In genomic region chr21:41878831-41879189, GRCh38 we compare ENCODE assay signal across 8 cellular contexts. TPM values are rescaled to one million over a fixed set of nuclear protein-coding genes. Genes with fewer than 3 reads are reported as not detected.
DNase-seq lines count a peak whose midpoint lies in the region; ATAC-seq and TF ChIP-seq lines count a peak whose summit lies in the region.

No MANE protein-coding gene starts in this region.

- no peak overlapping the region for H3K23ac ChIP-seq in trophoblast cell (ENCODE audit: low read length)

- no peak for TF ChIP-seq EP300 in transverse colon (IDR thresholded peaks at IDR 0.05; ENCODE audit: low read depth)

- TF ChIP-seq CTCF in KMS-11 (conservative IDR thresholded peaks at IDR 0.05; ENCODE audit: low read depth, low read length) (no peak), transverse colon (IDR thresholded peaks at IDR 0.05) (no peak)

- H3K4me2 ChIP-seq in KMS-11 (no peak overlapping the region), trophoblast cell (ENCODE audit: low read length) (peak overlapping the region; percentile 95)

- no peak overlapping the region for H4K8ac ChIP-seq in trophoblast cell (ENCODE audit: low read depth, low read length)

- H3K27me3 ChIP-seq in KMS-11 (ENCODE audit: insufficient read depth, low read depth) (no peaks in the 10 kb centered on the region), trophoblast cell (ENCODE audit: insufficient read depth, low read length) (no peaks in the 10 kb centered on the region), transverse colon (no peaks in the 10 kb centered on the region)

- peak overlapping the region; percentile 97 for H4K91ac ChIP-seq in trophoblast cell (ENCODE audit: low read depth, low read length)

- H4K12ac ChIP-seq in trophoblast cell (ENCODE audit: low read depth, low read length) = no peak overlapping the region

- peak overlapping the region; percentile 43 for H3K18ac ChIP-seq in trophoblast cell (ENCODE audit: low read length)

- H2BK120ac ChIP-seq in trophoblast cell (ENCODE audit: insufficient read depth, low read length, poor library complexity) = no peak overlapping the region

- peak overlapping the region; percentile 71; the same call in 1 of the 2 replicates for H3K27ac ChIP-seq in KMS-11
- no peak overlapping the region for H3K27ac ChIP-seq in trophoblast cell (ENCODE audit: low read depth, low read length)
- peak overlapping the region; percentile 73 to 78 (median 75) for H3K27ac ChIP-seq in transverse colon

- no peaks in the 10 kb centered on the region for H3K36me3 ChIP-seq in KMS-11 (ENCODE audit: insufficient read depth)
- H3K36me3 ChIP-seq in trophoblast cell (ENCODE audit: control insufficient read depth in 1 of 2, insufficient read depth in 2 of 2, low read length in 2 of 2) = no peaks in the 10 kb centered on the region
- no peaks in the 10 kb centered on the region for H3K36me3 ChIP-seq in transverse colon

- no peak overlapping the region for H3K4ac ChIP-seq in trophoblast cell (ENCODE audit: low read depth, low read length)

- no peak overlapping the region for H2AK5ac ChIP-seq in trophoblast cell (ENCODE audit: low read length)

- ATAC-seq in GM21576 (IDR thresholded peaks at IDR 0.05; ENCODE audit: unreplicated experiment) (peak; percentile 50), Right ventricle myocardium inferior (peak; percentile 49)

- DNase-seq in DMS79 treated with DMSO at 0.1 percent for 48 hours (lab: John Stamatoyannopoulos, UW) = peak; percentile 73
- peak; percentile 60 for DNase-seq in SK-N-DZ (ENCODE audit: low spot score)
- peak; percentile 84 for DNase-seq in activated naive CD4-positive, alpha-beta T cell treated with anti-CD3 and anti-CD28 coated beads, Interleukin-2, amount 50 U/mL, for 16 hours
- DNase-seq in Right ventricle myocardium inferior (ENCODE audit: missing footprints) = peak; percentile 92
- DNase-seq in trophoblast cell = peak; percentile 57 to 84
- peak; percentile 84 for DNase-seq in transverse colon

- H3K79me2 ChIP-seq in KMS-11 (ENCODE audit: insufficient read depth, low read depth) (peaks cover 8% of the 10 kb centered on the region; the same call in 1 of the 2 replicates), trophoblast cell (ENCODE audit: control insufficient read depth, insufficient read depth, low read length, poor library complexity) (peaks cover 4% of the 10 kb centered on the region)

- no peak for TF ChIP-seq POLR2A in transverse colon (IDR thresholded peaks at IDR 0.05)

- H3K4me1 ChIP-seq in KMS-11 (ENCODE audit: low read depth, poor library complexity, severe bottlenecking) = peaks cover 12% of the 10 kb centered on the region
- H3K4me1 ChIP-seq in trophoblast cell (ENCODE audit: control insufficient read depth in 1 of 2, insufficient read depth in 2 of 2, low read length in 2 of 2) = peaks cover 0 to 3% of the 10 kb centered on the region in 2 experiments
- H3K4me1 ChIP-seq in transverse colon = peaks cover 4 to 18% (median 12%) of the 10 kb centered on the region in 4 donors

- H2AFZ ChIP-seq in KMS-11 (ENCODE audit: low read depth) = peak overlapping the region; percentile 89; the same call in 1 of the 2 replicates
- no peak overlapping the region for H2AFZ ChIP-seq in trophoblast cell (ENCODE audit: insufficient read depth, low read length, poor library complexity)

- no peak overlapping the region for H2BK5ac ChIP-seq in trophoblast cell (ENCODE audit: low read depth, low read length, poor library complexity)

- H3K14ac ChIP-seq in trophoblast cell (ENCODE audit: low read length) = no peak overlapping the region

- WGBS in trophoblast cell (ENCODE audit: extremely low coverage, insufficient coverage, insufficient read length) = no CpG with 5 or more reads among the region's 65 CpGs
- WGBS in transverse colon (ENCODE audit: low coverage in 1 of 2), 2 donors = no CpG with 5 or more reads among the region's 65 CpGs

- no peaks in the 10 kb centered on the region for H4K20me1 ChIP-seq in KMS-11 (ENCODE audit: insufficient read depth)

- peak overlapping the region; percentile 96 for H3K9ac ChIP-seq in KMS-11
- no peak overlapping the region for H3K9ac ChIP-seq in trophoblast cell (ENCODE audit: low read length)

- in situ Hi-C loops in transverse colon (cut with MboI; ENCODE audit: low pct_ligation_motif_present in 1 of 4, low pct_unique_long_range_greater_than_20kb in 1 of 4, low sequenced_read_pairs in 3 of 4) = no loop called here

- H3K4me3 ChIP-seq in KMS-11 (IDR thresholded peaks at IDR 0.05; ENCODE audit: insufficient read depth, low read depth, low read length) = no peak overlapping the region
- H3K4me3 ChIP-seq in trophoblast cell (ENCODE audit: low read depth, low read length) = peak overlapping the region; percentile 76
- peak overlapping the region in 3 of 4 donors; percentile 57 to 79 (median 58) for H3K4me3 ChIP-seq in transverse colon

- no peak overlapping the region for H2BK12ac ChIP-seq in trophoblast cell (ENCODE audit: low read length)

- H3K9me3 ChIP-seq in trophoblast cell (ENCODE audit: insufficient read depth, low read depth, low read length) = no peaks in the 10 kb centered on the region
- H3K9me3 ChIP-seq in transverse colon = no peaks in the 10 kb centered on the region

- intact Hi-C loops in Right ventricle myocardium inferior (cut with DNase I) = loop anchor here (2.0 to 10.0 kb wide), 3 partner anchors 130 to 264 kb away; no protein-coding TSS in a partner anchor
- intact Hi-C loops in transverse colon (cut with DNase I; ENCODE audit: low total_unique reads) = no loop called here

- H3K79me1 ChIP-seq in trophoblast cell (ENCODE audit: low read length) = peaks cover 6% of the 10 kb centered on the region

RNA-seq across cellular contexts. Expression of gene PRDM15, which starts 0.3 kb away (rescaled TPM):
- polyA plus RNA-seq in SK-N-DZ (2014; cell fraction: cytosol; rRNA removed) = 2.5 and 3.0 TPM in 2 replicates
- 6.3 and 9.7 TPM in 2 replicates for polyA plus RNA-seq in SK-N-DZ (2014; cell fraction: nucleus; rRNA removed)
- 4.6 TPM for total RNA-seq in Right ventricle myocardium inferior
- 3.3 and 3.6 TPM in 2 replicates for polyA plus RNA-seq in trophoblast cell (2013)
- 10 to 100 TPM in 2 of 4 donors, 1 to 10 TPM in 2; 6.4 to 88.4 (median 21.1) TPM for total RNA-seq in transverse colon
